ENCODE assay signal across 21 cellular contexts in the genomic region with DNA sequence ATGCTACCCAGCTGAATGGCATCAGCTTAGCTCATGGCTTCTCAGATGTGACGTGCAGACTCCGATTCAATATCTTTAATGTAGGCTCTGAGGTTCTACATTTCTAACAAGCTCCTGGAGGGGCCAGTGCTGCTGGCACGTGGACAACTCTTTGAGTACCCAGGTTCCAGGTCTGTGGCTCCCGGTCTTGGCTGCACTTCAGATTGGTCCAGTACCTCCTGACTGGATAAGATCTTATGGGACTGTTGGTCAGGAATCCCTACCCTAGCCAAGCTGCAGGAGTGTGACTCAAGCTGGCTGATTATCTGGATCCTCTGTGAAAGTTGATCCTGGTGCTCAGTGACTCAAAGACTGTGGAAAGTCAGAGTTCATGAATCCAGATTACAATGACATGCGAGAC.
A peak's percentile ranks its signal among the peaks of the same experiment; 100 is the strongest.
DNase-seq lines count a peak whose midpoint lies in the region; TF ChIP-seq lines count a peak whose summit lies in the region.
"Had no signal": no experiment of that assay in that cellular context is flagged by ENCODE, and none has a peak within 500 bp of the region (broad histone marks: within the 10 kb centered on the region; RNA-seq: fewer than 3 reads in every experiment).

No MANE protein-coding gene starts in this region.

- H3K9me3 Mint-ChIP-seq in Calu3 (ENCODE audit: low read depth, unreplicated experiment), result peaks cover 4% of the 10 kb centered on the region

- H3K27me3 ChIP-seq in esophagus squamous epithelium, result no peaks in the 10 kb centered on the region
- H3K27me3 ChIP-seq: ascending aorta, colonic mucosa, stomach, upper lobe of right lung had no signal

- CTCF ChIA-PET in Calu3 (lab: Charles Lee), result no interaction called here

- TF ChIP-seq POLR2A in esophagus squamous epithelium (IDR thresholded peaks at IDR 0.05), result no peak

- no peak overlapping the region for H3K4me3 ChIP-seq in esophagus squamous epithelium
- H3K4me3 ChIP-seq: ascending aorta, colonic mucosa, left ventricle myocardium inferior, stomach, upper lobe of right lung had no signal

- TF ChIP-seq CTCF in esophagus squamous epithelium (IDR thresholded peaks at IDR 0.05) (no peak), Calu3 (IDR thresholded peaks at IDR 0.05; ENCODE audit: unreplicated experiment) (no peak)

- H3K9me3 ChIP-seq in esophagus squamous epithelium, result no peaks in the 10 kb centered on the region
- H3K9me3 ChIP-seq: ascending aorta, colonic mucosa, left ventricle myocardium inferior, stomach, upper lobe of right lung had no signal

- no peak overlapping the region for H3K27ac Mint-ChIP-seq in Calu3 (ENCODE audit: unreplicated experiment)

- H3K27ac ChIP-seq in esophagus squamous epithelium, result no peak overlapping the region
- H3K27ac ChIP-seq: ascending aorta, colonic mucosa, left ventricle myocardium inferior, stomach, upper lobe of right lung had no signal

- no peaks in the 10 kb centered on the region for H3K4me1 ChIP-seq in esophagus squamous epithelium
- H3K4me1 ChIP-seq: ascending aorta, colonic mucosa, left ventricle myocardium inferior, stomach, upper lobe of right lung had no signal

- WGBS in esophagus squamous epithelium, 2 donors, result 56 to 79% methylated on average over 1 to 5 of the region's 5 CpGs

- no TSS peak for BruUV-seq in Calu3 (replicated peaks; lab: Mats Ljungman, UMichigan)

- H3K4me3 Mint-ChIP-seq in Calu3 (ENCODE audit: low read depth, unreplicated experiment), result no peak overlapping the region

- DNase-seq in AG08396 (ENCODE audit: low spot score) (peak; percentile 42), HS-5 (ENCODE audit: low read depth) (peak; percentile 55), T1000 (lab: John Stamatoyannopoulos, UW) (peak; percentile 39), kidney tubule cell (ENCODE audit: low spot score) (peak; percentile 65), esophagus squamous epithelium (lab: John Stamatoyannopoulos, UW) (no peak), mucosa of gallbladder (ENCODE audit: low spot score) (no peak), Calu3 (no peak), NOMO-1 treated with dmso at 0.1 percent for 144 hours (lab: John Stamatoyannopoulos, UW; ENCODE audit: unreplicated experiment) (no peak)
- DNase-seq: activated CD4-positive, alpha-beta T cell treated with anti-CD3 and anti-CD28 coated beads, Interleukin-2, amount 50 U/mL, for 1 hour; activated naive CD4-positive, alpha-beta T cell; colonic mucosa; EL; KG1; left ventricle myocardium inferior; NCI-H1105; NCI-H2107; occipital lobe; right cardiac atrium; stomach; upper lobe of right lung had no signal

- H3K36me3 Mint-ChIP-seq in Calu3 (ENCODE audit: insufficient read depth, unreplicated experiment), result no peaks in the 10 kb centered on the region

- H3K36me3 ChIP-seq in esophagus squamous epithelium, result no peaks in the 10 kb centered on the region
- H3K36me3 ChIP-seq: ascending aorta, colonic mucosa, left ventricle myocardium inferior, stomach, upper lobe of right lung had no signal

- peaks cover 36% of the 10 kb centered on the region for H3K4me1 Mint-ChIP-seq in Calu3 (ENCODE audit: low read depth, unreplicated experiment)

- intact Hi-C loops in esophagus squamous epithelium (cut with DNase I), result no loop called here
- intact Hi-C loops in Calu3 (cut with micrococcal nuclease; ENCODE audit: unreplicated experiment), result no loop called here

- H3K27me3 Mint-ChIP-seq in Calu3 (ENCODE audit: unreplicated experiment), result no peaks in the 10 kb centered on the region

Comparison
In these comparisons a context has a peak if more than half of its experiments do, and no peak if none do; other contexts are left out.
1. DNase-seq: peak in AG08396 (single experiment), HS-5 (single experiment), T1000 (single experiment) and kidney tubule cell (single experiment); none in esophagus squamous epithelium (single experiment), mucosa of gallbladder (single experiment), Calu3 (single experiment) and NOMO-1 treated with dmso at 0.1 percent for 144 hours (single experiment).